In genomic region chr3:149611149-149611548, GRCh38 we compare ENCODE assay signal across 23 cellular contexts.
"Had no signal": no experiment of that assay in that cellular context is flagged by ENCODE, and none has a peak within 500 bp of the region (broad histone marks: within the 10 kb centered on the region; RNA-seq: fewer than 3 reads in every experiment).

No MANE protein-coding gene starts in this region.

- H3K4me1 Mint-ChIP-seq: stimulated activated naive B cell treated with anti-CD40 and anti-IgM and Interleukin-4, amounts not matched to agents 10 μg/mL and 1 μg/mL and 100 μg/mL, for 72 hours; stimulated activated naive CD8-positive, alpha-beta T cell treated with anti-CD3 and anti-CD28 coated beads, Interleukin-15, amount 100 ng/mL, for 72 hours had no signal

- FAIRE-seq: small intestine had no signal

- H3K27ac ChIP-seq: epithelial cell of prostate, parathyroid adenoma, prostate gland, upper lobe of right lung, vagina had no signal

- H2AFZ ChIP-seq: parathyroid adenoma had no signal

- H3K9me3 ChIP-seq: esophagus muscularis mucosa, gastroesophageal sphincter, prostate gland, testis, tibial nerve, upper lobe of right lung, vagina had no signal

- H3K36me3 Mint-ChIP-seq: naive thymus-derived CD4-positive, alpha-beta T cell; stimulated activated naive B cell treated with anti-CD40 and anti-IgM and Interleukin-4, amounts not matched to agents 10 μg/mL and 1 μg/mL and 100 μg/mL, for 72 hours had no signal

- ATAC-seq: gastroesophageal sphincter; left colon; naive thymus-derived CD4-positive, alpha-beta T cell; stimulated activated naive B cell treated with anti-CD40 and anti-IgM and Interleukin-4, amounts not matched to agents 10 μg/mL and 1 μg/mL and 100 μg/mL, for 72 hours; stimulated activated naive CD8-positive, alpha-beta T cell treated with anti-CD3 and anti-CD28 coated beads, Interleukin-15, amount 100 ng/mL, for 72 hours; upper lobe of right lung had no signal

- H3K4me3 ChIP-seq: dorsolateral prefrontal cortex, esophagus muscularis mucosa, gastroesophageal sphincter, prostate gland, testis, tibial nerve, upper lobe of right lung, vagina had no signal

- DNase-seq: cortex of kidney; effector CD8-positive, alpha-beta T cell; foreskin fibroblast; glutamatergic neuron; mammary epithelial cell; naive thymus-derived CD4-positive, alpha-beta T cell; nephron progenitor cell; retina; small intestine; stimulated activated CD4-positive, alpha-beta T cell treated with anti-CD3 and anti-CD28 coated beads, Interleukin-4, amount 100 ng/mL, for 4 hours; stimulated activated naive B cell treated with anti-CD40 and anti-IgM and Interleukin-4, amounts not matched to agents 10 μg/mL and 1 μg/mL and 100 μg/mL, for 72 hours; stimulated activated naive CD8-positive, alpha-beta T cell treated with anti-CD3 and anti-CD28 coated beads, Interleukin-15, amount 100 ng/mL, for 72 hours; testis; upper lobe of right lung had no signal

- H3K9ac ChIP-seq: parathyroid adenoma had no signal

- H3K9me3 Mint-ChIP-seq: naive thymus-derived CD4-positive, alpha-beta T cell; nephron progenitor cell; stimulated activated naive B cell treated with anti-CD40 and anti-IgM and Interleukin-4, amounts not matched to agents 10 μg/mL and 1 μg/mL and 100 μg/mL, for 72 hours; stimulated activated naive CD8-positive, alpha-beta T cell treated with anti-CD3 and anti-CD28 coated beads, Interleukin-15, amount 100 ng/mL, for 72 hours had no signal

- H3K27ac Mint-ChIP-seq: naive thymus-derived CD4-positive, alpha-beta T cell; stimulated activated naive B cell treated with anti-CD40 and anti-IgM and Interleukin-4, amounts not matched to agents 10 μg/mL and 1 μg/mL and 100 μg/mL, for 72 hours; stimulated activated naive CD8-positive, alpha-beta T cell treated with anti-CD3 and anti-CD28 coated beads, Interleukin-15, amount 100 ng/mL, for 72 hours had no signal

- H3K4me3 Mint-ChIP-seq: naive thymus-derived CD4-positive, alpha-beta T cell; stimulated activated naive B cell treated with anti-CD40 and anti-IgM and Interleukin-4, amounts not matched to agents 10 μg/mL and 1 μg/mL and 100 μg/mL, for 72 hours; stimulated activated naive CD8-positive, alpha-beta T cell treated with anti-CD3 and anti-CD28 coated beads, Interleukin-15, amount 100 ng/mL, for 72 hours had no signal

- H3K36me3 ChIP-seq: gastroesophageal sphincter, prostate gland, tibial nerve, upper lobe of right lung, vagina had no signal

- H3K4me1 ChIP-seq: parathyroid adenoma, prostate gland, testis had no signal

- H3K27me3 ChIP-seq: dorsolateral prefrontal cortex, esophagus muscularis mucosa, gastroesophageal sphincter, testis, tibial nerve, upper lobe of right lung, vagina had no signal
